In the genomic region with DNA sequence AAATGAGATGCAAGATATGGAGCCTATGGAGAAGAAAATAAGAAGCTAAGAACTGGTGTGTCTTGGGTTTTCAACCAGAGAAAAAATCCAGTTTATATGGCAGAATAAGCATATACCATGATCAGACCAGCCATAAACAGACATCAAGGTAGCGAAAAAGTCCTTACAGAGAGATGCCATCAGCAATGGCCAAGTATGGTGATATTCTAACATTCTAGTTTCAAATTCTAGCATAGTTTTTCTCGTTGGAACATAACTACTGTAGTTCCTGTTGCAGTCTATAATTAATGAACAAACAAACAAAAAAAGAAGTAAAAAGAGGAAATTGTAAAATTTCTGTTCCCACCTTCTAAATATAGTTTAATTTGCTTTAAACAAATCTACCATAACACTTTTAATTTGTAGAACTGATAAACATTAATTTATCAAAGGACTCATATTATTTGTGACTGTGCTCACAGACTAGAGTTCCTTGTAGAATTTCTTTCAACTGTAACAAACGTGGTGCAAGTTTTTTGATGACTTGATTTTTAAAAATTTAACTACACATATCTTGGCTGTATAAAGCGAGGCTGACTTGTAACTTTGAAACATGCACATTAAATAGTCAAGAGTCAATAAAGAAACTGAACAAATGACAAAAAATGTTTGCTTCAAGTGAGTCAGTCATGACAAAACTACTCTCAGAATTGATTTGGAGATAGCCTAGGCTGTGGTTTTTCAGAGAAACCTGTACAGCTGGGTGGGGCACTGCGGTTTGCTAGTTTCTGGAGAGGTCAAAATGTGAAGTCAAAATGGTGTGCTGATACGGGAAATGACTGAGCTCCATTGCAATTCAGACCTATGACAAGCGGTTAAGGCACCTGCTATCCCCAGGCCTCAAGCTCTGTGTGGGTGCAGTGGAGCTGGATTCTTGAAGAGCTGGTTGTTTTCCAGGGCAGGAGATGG, we compare ENCODE assay signal across 8 cellular contexts. TPM values are rescaled to one million over a fixed set of nuclear protein-coding genes. Genes with fewer than 3 reads are reported as not detected.
DNase-seq lines count a peak whose midpoint lies in the region; ATAC-seq and TF ChIP-seq lines count a peak whose summit lies in the region.

No MANE protein-coding gene starts in this region.

- no peak for TF ChIP-seq EP300 in transverse colon (IDR thresholded peaks at IDR 0.05; ENCODE audit: low read depth)

- H3K27ac ChIP-seq in RWPE2 (ENCODE audit: poor library complexity, severe bottlenecking) (peak overlapping the region; percentile 80), lung (ENCODE audit: low read depth in 1 of 2, low read length in 1 of 2) (peak overlapping the region in 1 of 2 donors; percentile 69), transverse colon (peak overlapping the region; percentile 8 to 64 (median 50))

- no peak for TF ChIP-seq POLR2A in transverse colon (IDR thresholded peaks at IDR 0.05)

- no peaks in the 10 kb centered on the region for H3K9me3 ChIP-seq in RWPE2 (ENCODE audit: severe bottlenecking)
- no peaks in the 10 kb centered on the region for H3K9me3 ChIP-seq in lung (ENCODE audit: control insufficient read depth in 2 of 2, insufficient read depth in 1 of 2, low read length in 1 of 2)
- no peaks in the 10 kb centered on the region for H3K9me3 ChIP-seq in transverse colon

- intact Hi-C loops in transverse colon (cut with DNase I; ENCODE audit: low total_unique reads) = loop anchor here (5.0 kb wide), 1 partner anchor 39 kb away; no protein-coding TSS in a partner anchor

- ATAC-seq in GM18873 (IDR thresholded peaks at IDR 0.05; ENCODE audit: low FRiP score, unreplicated experiment) (peak; percentile 81), HG03060 (IDR thresholded peaks at IDR 0.05; ENCODE audit: low read depth, unreplicated experiment) (peak; percentile 74), RWPE2 (ENCODE audit: low read depth) (peak; percentile 89), lung (ENCODE audit: insufficient read depth, low FRiP score) (peak; percentile 78)

- H3K27me3 ChIP-seq in RWPE2 (ENCODE audit: insufficient read depth, poor library complexity, severe bottlenecking) = no peaks in the 10 kb centered on the region
- no peaks in the 10 kb centered on the region for H3K27me3 ChIP-seq in lung (ENCODE audit: control insufficient read depth, insufficient read depth)
- no peaks in the 10 kb centered on the region for H3K27me3 ChIP-seq in transverse colon

- TF ChIP-seq CTCF in RWPE2 (IDR thresholded peaks at IDR 0.05; ENCODE audit: poor library complexity, severe bottlenecking) (no peak), lung (IDR thresholded peaks at IDR 0.05; ENCODE audit: control extremely low read depth, extremely low read depth) (no peak), transverse colon (IDR thresholded peaks at IDR 0.05) (no peak)

- H3K36me3 ChIP-seq in RWPE2 (ENCODE audit: low read depth) = no peaks in the 10 kb centered on the region
- no peaks in the 10 kb centered on the region for H3K36me3 ChIP-seq in lung (ENCODE audit: control insufficient read depth in 2 of 2, insufficient read depth in 2 of 2, low read length in 2 of 2)
- H3K36me3 ChIP-seq in transverse colon = no peaks in the 10 kb centered on the region

- peak; percentile 94 for DNase-seq in RWPE2 (ENCODE audit: low spot score)
- DNase-seq in activated T-helper 9 cell treated with anti-CD3 and anti-CD28 coated beads, Interleukin-2, amount 50 U/mL, for 16 hours (ENCODE audit: low read depth) = peak; percentile 60
- peak; percentile 66 for DNase-seq in lung (ENCODE audit: low spot score)
- DNase-seq in transverse colon = peak; percentile 78
- no peak for DNase-seq in dedifferentiated amniotic fluid mesenchymal stem cell (ENCODE audit: extremely low spot score)
- DNase-seq in ecto neural progenitor cell (ENCODE audit: low spot score) = no peak

- 34 to 51% methylated on average over 7 of the region's 7 CpGs for WGBS in lung, 2 donors
- 35 to 50% methylated on average over 6 to 7 of the region's 7 CpGs for WGBS in transverse colon (ENCODE audit: low coverage in 1 of 2), 2 donors

- H3K4me3 ChIP-seq in RWPE2 (ENCODE audit: severe bottlenecking) (no peak overlapping the region), lung (no peak overlapping the region), transverse colon (no peak overlapping the region)

- H3K4me1 ChIP-seq in RWPE2 (ENCODE audit: insufficient read depth, poor library complexity, severe bottlenecking) (peaks cover 19% of the 10 kb centered on the region), lung (ENCODE audit: control insufficient read depth in 2 of 2, insufficient read depth in 2 of 2, low read length in 2 of 2) (peaks cover 0 to 3% of the 10 kb centered on the region in 2 donors), transverse colon (peaks cover 0 to 48% (median 6%) of the 10 kb centered on the region in 4 donors)

- in situ Hi-C loops in transverse colon (cut with MboI; ENCODE audit: low pct_ligation_motif_present in 1 of 4, low pct_unique_long_range_greater_than_20kb in 1 of 4, low sequenced_read_pairs in 3 of 4) = loop anchor here in 1 of 4 donors (5.0 kb wide), 1 partner anchor 399 kb away; no protein-coding TSS in a partner anchor

RNA-seq across cellular contexts. Expression of gene CD180, which starts 10.1 kb away (rescaled TPM):
- 1 to 10 TPM; 2.2 to 2.6 TPM for total RNA-seq in lung
- polyA plus RNA-seq in lung = 1 to 10 TPM in 1 of 2 donors, under 1 TPM in 1; 0.59 to 2.1 TPM
- 1 to 10 TPM in 2 of 4 donors, under 1 TPM in 1, not detected in 1; 0.82 to 5.2 (median 2.6) TPM for total RNA-seq in transverse colon

Comparison
In these comparisons a context has a peak if more than half of its experiments do, and no peak if none do; other contexts are left out.
1. DNase-seq: peak in RWPE2 (single experiment), activated T-helper 9 cell treated with anti-CD3 and anti-CD28 coated beads, Interleukin-2, amount 50 U/mL, for 16 hours (single experiment), lung (single experiment) and transverse colon (single experiment); none in dedifferentiated amniotic fluid mesenchymal stem cell (single experiment) and ecto neural progenitor cell (single experiment).
2. Peak in every context shown above with its lines, with median percentiles within 50 percentile points of each other: ATAC-seq.